Comparison of ENCODE assay signal across 8 cellular contexts in the genomic region with DNA sequence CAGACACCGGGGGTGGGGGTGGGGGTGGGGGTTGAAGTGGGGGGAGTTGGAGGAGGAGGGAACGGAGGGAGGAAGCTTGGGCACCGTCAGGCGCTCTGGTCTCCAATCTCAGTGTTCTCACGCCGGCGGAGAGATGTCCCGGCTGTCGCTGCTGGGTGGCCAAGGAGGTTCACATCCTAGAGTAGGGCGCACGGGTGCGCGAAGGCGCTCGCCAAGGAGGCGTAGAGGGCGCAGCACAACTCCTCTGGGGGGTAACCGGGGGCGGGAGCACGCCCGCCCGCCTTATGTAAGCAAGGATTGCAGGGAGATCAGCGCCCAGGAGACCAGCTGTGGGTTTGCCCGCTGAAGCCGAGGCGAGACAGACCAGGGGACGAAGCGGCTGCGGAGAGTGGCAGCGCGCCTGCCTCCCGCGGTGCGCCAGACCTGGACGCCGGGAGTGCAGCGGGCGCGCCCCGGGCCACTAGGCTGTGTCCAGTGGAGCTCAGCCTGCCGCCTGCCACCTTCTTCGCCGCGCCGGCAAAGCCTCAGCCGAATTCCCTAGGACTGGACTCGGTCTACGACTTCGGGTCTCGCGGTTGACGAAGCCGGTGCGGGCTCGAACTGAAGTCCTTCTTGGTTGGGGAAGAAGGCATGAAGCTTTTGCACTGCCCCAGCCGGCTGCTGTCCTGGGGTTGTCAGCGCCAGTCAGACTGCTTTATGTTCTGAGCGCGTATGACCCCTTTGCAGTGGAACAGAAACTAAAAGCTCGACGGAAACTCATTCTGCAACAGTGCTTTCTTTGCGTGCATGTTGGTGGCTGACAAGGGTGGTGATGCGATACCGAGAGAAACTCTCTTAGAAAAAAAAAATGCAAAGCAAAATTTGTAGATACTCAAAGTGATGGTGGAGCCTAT. TPM values are rescaled to one million over a fixed set of nuclear protein-coding genes. Genes with fewer than 3 reads are reported as not detected.
DNase-seq lines count a peak whose midpoint lies in the region; ATAC-seq, FAIRE-seq and TF ChIP-seq lines count a peak whose summit lies in the region.

No MANE protein-coding gene starts in this region.

- H3K36me3 ChIP-seq in ectodermal cell (ENCODE audit: control insufficient read depth, insufficient read depth, low read length) = no peaks in the 10 kb centered on the region

- no peak for TF ChIP-seq POLR2A in A549 (IDR thresholded peaks at IDR 0.05; ENCODE audit: low read length)

- H3K4me3 ChIP-seq in A549 = peak overlapping the region; percentile 48
- peak overlapping the region; percentile 65 for H3K4me3 ChIP-seq in ectodermal cell (ENCODE audit: insufficient read depth, low read depth, low read length)

- 0% methylated on average over 15 of the region's 64 CpGs for WGBS in A549 (ENCODE audit: missing lambda C conversion rate)
- WGBS in ectodermal cell, 2 experiments = 0 to 1% methylated on average over 64 of the region's 64 CpGs

- H3K4me1 ChIP-seq in A549 (0 out of 3 replicates have a peak, but pooled peaks cover 6% of the 10 kb centered on the region), ectodermal cell (ENCODE audit: control insufficient read depth, insufficient read depth, low read length) (peaks cover 16% of the 10 kb centered on the region)

- H3K9me3 ChIP-seq in A549 (no peaks in the 10 kb centered on the region), ectodermal cell (ENCODE audit: control insufficient read depth, low read length) (no peaks in the 10 kb centered on the region)

- ATAC-seq in A549 (peak; percentile 65 to 78), GM18502 (IDR thresholded peaks at IDR 0.05; ENCODE audit: poor library complexity, unreplicated experiment) (peak; percentile 98), HG02938 (IDR thresholded peaks at IDR 0.05; ENCODE audit: unreplicated experiment) (peak; percentile 97)

- H3K27ac ChIP-seq in A549 = peak overlapping the region in 1 of 2 experiments; percentile 65; a peak in 2 of 6 replicates
- no peak overlapping the region for H3K27ac ChIP-seq in ectodermal cell (ENCODE audit: insufficient read depth, low read depth, low read length, poor library complexity, severe bottlenecking)
- peak overlapping the region; percentile 98 for H3K27ac ChIP-seq in temporal lobe (ENCODE audit: low read depth, low read length)

- in situ Hi-C loops in SK-MEL-5 (cut with HindIII; ENCODE audit: low pct_unique_long_range_greater_than_20kb, low sequenced_read_pairs) = no loop called here

- TF ChIP-seq RAD21 in A549 (conservative IDR thresholded peaks at IDR 0.05 in 1 of 2, IDR thresholded peaks at IDR 0.05 in 1 of 2) = no peak

- H3K27me3 ChIP-seq in ectodermal cell (ENCODE audit: control insufficient read depth, insufficient read depth, low read length, poor library complexity, severe bottlenecking) = peaks cover 53% of the 10 kb centered on the region

- TF ChIP-seq CTCF in A549 (IDR thresholded peaks at IDR 0.05) = no peak

- POLR2A ChIA-PET in A549 (lab: Yijun Ruan, JAX) = no interaction called here

- no peak for TF ChIP-seq EP300 in A549 (IDR thresholded peaks at IDR 0.05)

- peak in 1 of 2 experiments; percentile 24 for DNase-seq in A549 (ENCODE audit: low read depth in 1 of 2, low spot score in 1 of 2)
- peak; percentile 34 for DNase-seq in SK-MEL-5 (ENCODE audit: low read depth, low spot score)
- DNase-seq in medulla oblongata (ENCODE audit: extremely low spot score) = peak; percentile 71
- DNase-seq in NCI-H2107 treated with DMSO at 0.1 percent for 48 hours (lab: John Stamatoyannopoulos, UW; ENCODE audit: unreplicated experiment) = no peak

- no peak for FAIRE-seq in A549 (lab: Jason Lieb, UNC)

- peak overlapping the region; percentile 99 for H3K4me2 ChIP-seq in A549

- CTCF ChIA-PET in A549 (lab: Yijun Ruan, JAX) = no interaction called here

TF ChIP-seq in A549, 52 proteins besides CTCF, POLR2A, EP300 and RAD21:
- TF ChIP-seq HDAC2 (IDR thresholded peaks at IDR 0.05) (0 out of 2 replicates have a peak, but pooled peaks have one; percentile 29), CBX8 (IDR thresholded peaks at IDR 0.05) (peak; percentile 4; the same call in 1 of the 2 replicates), BHLHE40 (IDR thresholded peaks at IDR 0.05; ENCODE audit: low read depth, low read length) (no peak), RNF2 (IDR thresholded peaks at IDR 0.05; ENCODE audit: borderline replicate concordance, low read depth) (0 out of 2 replicates have a peak, but pooled peaks have one; percentile 23)

RNA-seq across cellular contexts. Expression of gene UNC5C, which starts 0.7 kb away (rescaled TPM):
- polyA plus RNA-seq in A549 (2011; rRNA removed) (0.07 and 0.13 TPM in 2 replicates), A549 (2017; fragmentation: RNase III; extraction: RNeasy Plus Mini Kit Qiagen cat#74134 plus additional on column Dnase treatment) (not detected in 3 replicates)
- polyA plus RNA-seq in A549 (2012; cell fraction: cytosol; rRNA removed) = 0.03 TPM in 1 of 2 replicates, not detected in the other
- not detected in 2 replicates for polyA plus RNA-seq in A549 (2012; cell fraction: nucleus; rRNA removed)
- 0.12 and 0.19 TPM in 2 replicates for polyA minus RNA-seq in A549 (2011; rRNA and poly(A)+ RNA removed)
- 0.43 and 0.50 TPM in 2 replicates for total RNA-seq in SK-MEL-5 (2014; rRNA removed; shearing (Covaris generic))
- 2.0 and 2.3 TPM in 2 replicates for polyA plus RNA-seq in SK-MEL-5 (2015; cell fraction: cytosol; rRNA removed)
- 1.0 and 1.5 TPM in 2 replicates for polyA plus RNA-seq in SK-MEL-5 (2015; cell fraction: nucleus; rRNA removed)
- 7.1 TPM for polyA plus RNA-seq in ectodermal cell (2013, experiment 1 of 4)
- polyA plus RNA-seq in ectodermal cell (2013, experiment 2 of 4) = 5.0 TPM
- polyA plus RNA-seq in ectodermal cell (2013, experiment 3 of 4) = 6.3 TPM
- polyA plus RNA-seq in ectodermal cell (2013, experiment 4 of 4) = 6.0 TPM
- 14.0 TPM for total RNA-seq in temporal lobe
